In genomic region chr6:130923350-130923749, GRCh38 we compare ENCODE assay signal across 26 cellular contexts.
"Had no signal": no experiment of that assay in that cellular context is flagged by ENCODE, and none has a peak within 500 bp of the region (broad histone marks: within the 10 kb centered on the region; RNA-seq: fewer than 3 reads in every experiment).

No MANE protein-coding gene starts in this region.

- H3K4me3 Mint-ChIP-seq: activated CD4-positive, alpha-beta T cell treated with anti-CD3 and anti-CD28 coated beads, Interleukin-2, amount 10 ng/mL, durations not matched to agents 24 days and 14 days; activated CD8-positive, alpha-beta T cell treated with anti-CD3 and anti-CD28 coated beads for 36 hours; activated T-cell treated with anti-CD3 and anti-CD28 coated beads, Interleukin-2, amount 50 U/mL, for 72 hours; central memory CD8-positive, alpha-beta T cell; naive thymus-derived CD4-positive, alpha-beta T cell; T-helper 1 cell treated with Interleukin-12 subunit alpha and Interleukin-12 subunit beta and Interleukin-4 antibody, amounts not matched to agents 30 μg/mL and 1 μg/mL, for 36 hours had no signal

- H3K4me1 Mint-ChIP-seq: activated CD4-positive, alpha-beta T cell treated with anti-CD3 and anti-CD28 coated beads, Interleukin-2, amount 10 ng/mL, durations not matched to agents 24 days and 14 days; central memory CD8-positive, alpha-beta T cell; naive thymus-derived CD4-positive, alpha-beta T cell had no signal

- H3K4me3 ChIP-seq: esophagus muscularis mucosa, heart left ventricle, left ventricle myocardium inferior, right atrium auricular region, testis, transverse colon had no signal

- H3K36me3 Mint-ChIP-seq: activated naive CD4-positive, alpha-beta T cell treated with anti-CD3 and anti-CD28 coated beads, Interleukin-2, amount 50 U/mL, for 72 hours had no signal

- H3K27ac ChIP-seq: esophagus muscularis mucosa, foreskin keratinocyte, heart left ventricle, left ventricle myocardium inferior, right atrium auricular region, testis, transverse colon, WERI-Rb-1 had no signal

- DNase-seq: activated CD4-positive, alpha-beta T cell treated with anti-CD3 and anti-CD28 coated beads, Interleukin-2, amount 10 ng/mL, durations not matched to agents 24 days and 14 days; activated CD4-positive, CD25-positive, alpha-beta regulatory T cell treated with anti-CD3 and anti-CD28 coated beads, Interleukin-2, amount 50 U/mL, for 72 hours; activated CD8-positive, alpha-beta T cell treated with anti-CD3 and anti-CD28 coated beads for 36 hours; activated naive CD4-positive, alpha-beta T cell; activated T-cell treated with anti-CD3 and anti-CD28 coated beads for 4 hours; activated T-cell treated with anti-CD3 and anti-CD28 coated beads, Interleukin-2, amount 50 U/mL, for 72 hours; anterior cingulate cortex; dermis blood vessel endothelial cell; effector CD4-positive, alpha-beta T cell; foreskin keratinocyte; heart left ventricle; left ventricle myocardium inferior; naive thymus-derived CD4-positive, alpha-beta T cell; occipital lobe; stimulated activated CD4-positive, alpha-beta T cell treated with anti-CD3 and anti-CD28 coated beads, Interleukin-12 subunit alpha, Interleukin-12 subunit beta, amount 100 ng/mL, for 4 hours; stimulated activated CD4-positive, alpha-beta T cell treated with anti-CD3 and anti-CD28 coated beads, Interleukin-4, amount 100 ng/mL, for 1 hour; stimulated activated naive CD8-positive, alpha-beta T cell treated with anti-CD3 and anti-CD28 coated beads, Interleukin-15, Interleukin-2, amounts not matched to agents 100 U/mL and 50 U/mL, for 24 hours; T-helper 9 cell; testis; transverse colon; WERI-Rb-1 had no signal

- H3K27me3 ChIP-seq: esophagus muscularis mucosa, foreskin keratinocyte, heart left ventricle, right atrium auricular region, testis, transverse colon had no signal

- ATAC-seq: activated CD8-positive, alpha-beta T cell treated with anti-CD3 and anti-CD28 coated beads for 36 hours; activated naive CD4-positive, alpha-beta T cell treated with anti-CD3 and anti-CD28 coated beads, Interleukin-2, amount 50 U/mL, for 72 hours; activated T-cell treated with anti-CD3 and anti-CD28 coated beads, Interleukin-2, amount 50 U/mL, for 72 hours; foreskin keratinocyte; heart left ventricle; naive thymus-derived CD4-positive, alpha-beta T cell; stimulated activated naive CD8-positive, alpha-beta T cell treated with anti-CD3 and anti-CD28 coated beads, Interleukin-15, Interleukin-2, amounts not matched to agents 100 U/mL and 50 U/mL, for 24 hours had no signal

- H3K36me3 ChIP-seq: right atrium auricular region, transverse colon, WERI-Rb-1 had no signal

- H3K4me1 ChIP-seq: testis had no signal

- H3K27ac Mint-ChIP-seq: activated CD4-positive, alpha-beta T cell treated with anti-CD3 and anti-CD28 coated beads, Interleukin-2, amount 10 ng/mL, durations not matched to agents 24 days and 14 days; activated CD8-positive, alpha-beta T cell treated with anti-CD3 and anti-CD28 coated beads for 36 hours; activated naive CD4-positive, alpha-beta T cell treated with anti-CD3 and anti-CD28 coated beads, Interleukin-2, amount 50 U/mL, for 72 hours; activated T-cell treated with anti-CD3 and anti-CD28 coated beads, Interleukin-2, amount 50 U/mL, for 72 hours; naive thymus-derived CD4-positive, alpha-beta T cell; T-helper 1 cell treated with Interleukin-12 subunit alpha and Interleukin-12 subunit beta and Interleukin-4 antibody, amounts not matched to agents 30 μg/mL and 1 μg/mL, for 36 hours had no signal

- H3K9me3 ChIP-seq: esophagus muscularis mucosa, heart left ventricle, left ventricle myocardium inferior, right atrium auricular region, testis, transverse colon had no signal

- H3K27me3 Mint-ChIP-seq: activated CD4-positive, alpha-beta T cell treated with anti-CD3 and anti-CD28 coated beads, Interleukin-2, amount 10 ng/mL, durations not matched to agents 24 days and 14 days; activated CD8-positive, alpha-beta T cell treated with anti-CD3 and anti-CD28 coated beads for 36 hours; central memory CD8-positive, alpha-beta T cell; naive thymus-derived CD4-positive, alpha-beta T cell had no signal

- H3K9me3 Mint-ChIP-seq: activated CD4-positive, alpha-beta T cell treated with anti-CD3 and anti-CD28 coated beads, Interleukin-2, amount 10 ng/mL, durations not matched to agents 24 days and 14 days; activated CD8-positive, alpha-beta T cell treated with anti-CD3 and anti-CD28 coated beads for 36 hours; activated naive CD4-positive, alpha-beta T cell treated with anti-CD3 and anti-CD28 coated beads, Interleukin-2, amount 50 U/mL, for 72 hours; activated T-cell treated with anti-CD3 and anti-CD28 coated beads, Interleukin-2, amount 50 U/mL, for 72 hours; central memory CD8-positive, alpha-beta T cell; naive thymus-derived CD4-positive, alpha-beta T cell; T-helper 1 cell treated with Interleukin-12 subunit alpha and Interleukin-12 subunit beta and Interleukin-4 antibody, amounts not matched to agents 30 μg/mL and 1 μg/mL, for 36 hours had no signal
